ENCODE assay signal across 24 cellular contexts in the genomic region with DNA sequence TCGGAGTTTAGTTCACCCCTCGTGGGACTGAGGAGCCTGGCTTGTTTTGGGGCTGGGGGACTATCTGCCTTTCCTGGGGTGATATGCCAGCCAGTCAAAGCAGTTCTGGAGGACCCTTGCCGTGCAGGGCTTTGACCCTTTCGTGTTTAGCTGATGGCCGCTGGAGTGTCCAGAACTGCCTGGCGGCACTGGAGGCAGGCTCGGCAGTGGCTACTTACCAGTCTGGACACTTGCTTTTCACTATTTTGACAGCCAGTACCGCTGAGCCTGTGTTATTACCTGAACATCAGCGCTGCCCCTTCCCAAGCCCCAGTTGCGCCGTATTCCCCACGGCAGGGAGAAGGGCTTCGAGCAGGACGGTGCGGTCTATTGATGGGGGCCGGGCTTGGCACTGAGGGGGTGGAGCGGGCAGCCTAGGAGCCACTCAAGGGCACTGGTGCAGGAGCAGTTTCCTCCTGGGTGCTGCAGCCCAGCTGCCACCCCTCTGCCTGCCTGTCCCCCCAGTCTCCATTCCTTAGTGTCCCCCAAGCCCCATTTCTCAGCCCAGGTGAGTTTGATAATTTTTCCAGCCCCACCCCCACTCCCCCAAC. TPM values are rescaled to one million over a fixed set of nuclear protein-coding genes. Genes with fewer than 3 reads are reported as not detected.
"Had no signal": no experiment of that assay in that cellular context is flagged by ENCODE, and none has a peak within 500 bp of the region (broad histone marks: within the 10 kb centered on the region; RNA-seq: fewer than 3 reads in every experiment).

No MANE protein-coding gene starts in this region.

- DNase-seq: heart left ventricle; hypothalamus; islet precursor cell; left ventricle myocardium inferior; mesendoderm; naive B cell; natural killer cell; nephron progenitor cell; psoas muscle; right lobe of liver; stimulated activated CD4-positive, alpha-beta T cell treated with anti-CD3 and anti-CD28 coated beads, Interleukin-1b, Interleukin-23, amount 100 ng/mL, for 48 hours; stimulated activated CD4-positive, alpha-beta T cell treated with anti-CD3 and anti-CD28 coated beads, Interleukin-2, amount 100 ng/mL, for 48 hours; stimulated activated naive B cell treated with anti-CD40 and anti-IgM and Interleukin-4, amounts not matched to agents 10 μg/mL and 1 μg/mL and 100 μg/mL, for 72 hours; substantia nigra had no signal

- H2AFZ ChIP-seq: neural progenitor cell, parathyroid adenoma had no signal

- H3K4me1 ChIP-seq: heart left ventricle, left ventricle myocardium inferior, neural progenitor cell, parathyroid adenoma, psoas muscle, right lobe of liver, tibial nerve, vagina had no signal

- H3K4me2 ChIP-seq: neural progenitor cell, smooth muscle cell had no signal

- H3K9me3 ChIP-seq: heart left ventricle, left ventricle myocardium inferior, psoas muscle, right lobe of liver, tibial nerve, vagina had no signal

- H3K27ac ChIP-seq: heart left ventricle, left ventricle myocardium inferior, neural progenitor cell, parathyroid adenoma, psoas muscle, right lobe of liver, tibial nerve, vagina had no signal

- H3K4me3 ChIP-seq: heart left ventricle, left ventricle myocardium inferior, lung, neural progenitor cell, psoas muscle, right lobe of liver, smooth muscle cell, tibial nerve, vagina had no signal

- H3K9ac ChIP-seq: neural progenitor cell, parathyroid adenoma had no signal

- H3K27me3 ChIP-seq: right lobe of liver, vagina had no signal

- H3K79me2 ChIP-seq: parathyroid adenoma had no signal

- H3K36me3 ChIP-seq: heart left ventricle, left ventricle myocardium inferior, neural progenitor cell, right lobe of liver, tibial nerve, vagina had no signal

- ATAC-seq: natural killer cell; psoas muscle; stimulated activated naive B cell treated with anti-CD40 and anti-IgM and Interleukin-4, amounts not matched to agents 10 μg/mL and 1 μg/mL and 100 μg/mL, for 72 hours had no signal

RNA-seq across cellular contexts. Expression of a gene that starts 18.6 kb away (rescaled TPM):
- total RNA-seq: kidney epithelial cell, mononuclear cell, natural killer cell, omental fat pad, right lobe of liver, skeletal muscle tissue, smooth muscle cell had no signal
- polyA plus RNA-seq: smooth muscle cell had no signal
